Comparison of ENCODE assay signal across 8 cellular contexts in the genomic region with DNA sequence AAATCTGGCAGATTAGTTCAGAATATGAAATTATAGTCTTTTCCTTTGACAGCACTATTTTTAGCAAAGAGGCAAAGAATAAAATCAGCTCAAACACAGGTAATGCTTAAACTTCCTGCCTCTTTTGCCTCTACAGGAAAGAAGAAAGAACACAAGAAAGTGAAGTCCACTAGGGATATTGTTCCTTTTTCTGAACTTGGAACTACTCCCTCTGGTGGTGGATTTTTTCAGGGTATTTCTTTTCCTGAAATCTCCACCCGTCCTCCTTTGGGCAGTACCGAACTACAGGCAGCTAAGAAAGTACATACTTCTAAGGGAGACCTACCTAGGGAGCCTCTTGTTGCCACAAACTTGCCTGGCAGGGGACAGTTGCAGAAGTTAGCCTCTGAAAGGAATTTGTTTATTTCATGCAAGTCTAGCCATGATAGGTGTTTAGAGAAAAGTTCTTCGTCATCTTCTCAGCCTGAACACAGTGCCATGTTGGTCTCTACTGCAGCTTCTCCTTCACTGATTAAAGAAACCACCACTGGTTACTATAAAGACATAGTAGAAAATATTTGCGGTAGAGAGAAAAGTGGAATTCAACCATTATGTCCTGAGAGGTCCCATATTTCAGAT. TPM values are rescaled to one million over a fixed set of nuclear protein-coding genes. Genes with fewer than 3 reads are reported as not detected.
DNase-seq lines count a peak whose midpoint lies in the region; ATAC-seq lines count a peak whose summit lies in the region.

No MANE protein-coding gene starts in this region.

- in situ Hi-C loops in SK-MEL-5 (cut with HindIII; ENCODE audit: low pct_unique_long_range_greater_than_20kb, low sequenced_read_pairs), result no loop called here

- DNase-seq in NCI-H345 (lab: John Stamatoyannopoulos, UW), result peak; percentile 50
- no peak for DNase-seq in NCI-H345 treated with DMSO at 0.1 percent for 48 hours (lab: John Stamatoyannopoulos, UW; ENCODE audit: unreplicated experiment)
- DNase-seq in HS-27A (ENCODE audit: low read depth), result peak; percentile 34
- peak; percentile 86 for DNase-seq in SK-MEL-5 (ENCODE audit: low read depth, low spot score)
- DNase-seq in retina, result peak; percentile 13
- no peak for DNase-seq in GOT3 (lab: John Stamatoyannopoulos, UW)

- peak; percentile 48 for ATAC-seq in esophagus mucosa
- ATAC-seq in HG03439 (IDR thresholded peaks at IDR 0.05; ENCODE audit: unreplicated experiment), result no peak

RNA-seq across cellular contexts. Expression of gene TMPO, which starts 17.4 kb away (rescaled TPM):
- 124 TPM in 2 replicates for total RNA-seq in SK-MEL-5 (2014; rRNA removed; shearing (Covaris generic))
- 76.0 and 113 TPM in 2 replicates for polyA plus RNA-seq in SK-MEL-5 (2015; cell fraction: cytosol; rRNA removed)
- 89.6 and 113 TPM in 2 replicates for polyA plus RNA-seq in SK-MEL-5 (2015; cell fraction: nucleus; rRNA removed)
- total RNA-seq in esophagus mucosa, result 55.0 TPM

Comparison
In these comparisons a context has a peak if more than half of its experiments do, and no peak if none do; other contexts are left out.
1. DNase-seq: peak in NCI-H345 (single experiment), HS-27A (single experiment), SK-MEL-5 (single experiment) and retina (single experiment); none in NCI-H345 treated with DMSO at 0.1 percent for 48 hours (single experiment) and GOT3 (single experiment).